ENCODE assay signal across 27 cellular contexts in genomic region chr2:232882505-232883115, GRCh38. TPM values are rescaled to one million over a fixed set of nuclear protein-coding genes. Genes with fewer than 3 reads are reported as not detected.
"Had no signal": no experiment of that assay in that cellular context is flagged by ENCODE, and none has a peak within 500 bp of the region (broad histone marks: within the 10 kb centered on the region; RNA-seq: fewer than 3 reads in every experiment).

No MANE protein-coding gene starts in this region.

- H3K27me3 ChIP-seq: colonic mucosa, gastrocnemius medialis, hepatocyte, thyroid gland had no signal

- H3K27ac ChIP-seq: colonic mucosa, gastrocnemius medialis, hepatocyte, stomach, thyroid gland, VCaP had no signal

- H3K9me3 ChIP-seq: colonic mucosa, gastrocnemius medialis, stomach, thyroid gland had no signal

- DNase-seq: activated CD4-positive, alpha-beta memory T cell treated with anti-CD3 and anti-CD28 coated beads for 36 hours; activated CD4-positive, alpha-beta T cell treated with anti-CD3 and anti-CD28 coated beads for 48 hours; activated CD8-positive, alpha-beta memory T cell treated with anti-CD3 and anti-CD28 coated beads, Interleukin-2, amount 50 U/mL, for 4 hours; activated gamma-delta T cell treated with Interleukin-2 at 50 U/mL for 16 hours; activated naive CD4-positive, alpha-beta T cell treated with anti-CD3 and anti-CD28 coated beads, Interleukin-2, amount 50 U/mL, for 16 hours; activated T-cell treated with anti-CD3 and anti-CD28 coated beads, Interleukin-2, amount 50 U/mL, for 1 hour; anterior cingulate cortex; cerebellar nuclear complex; colonic mucosa; effector memory CD4-positive, alpha-beta T cell; erythroblast; gastrocnemius medialis; glutamatergic neuron; islet precursor cell; midbrain; naive thymus-derived CD4-positive, alpha-beta T cell; stimulated activated CD4-positive, alpha-beta T cell treated with anti-CD3 and anti-CD28 coated beads, Interleukin-15, amount 100 ng/mL, for 24 hours; stimulated activated CD4-positive, alpha-beta T cell treated with anti-CD3 and anti-CD28 coated beads, Interleukin-2, amount 100 ng/mL, for 24 hours; stimulated activated naive B cell treated with anti-CD40 and anti-IgM and Interleukin-4, amounts not matched to agents 10 μg/mL and 1 μg/mL and 100 μg/mL, for 72 hours; stomach; SW 1271; T-helper 9 cell; thyroid gland had no signal

- H3K4me1 ChIP-seq: colonic mucosa, gastrocnemius medialis, stomach, thyroid gland had no signal

- ATAC-seq: activated CD4-positive, CD25-positive, alpha-beta regulatory T cell treated with anti-CD3 and anti-CD28 coated beads, Interleukin-2, amount 50 U/mL, for 24 hours; gastrocnemius medialis; naive thymus-derived CD4-positive, alpha-beta T cell; stimulated activated naive B cell treated with anti-CD40 and anti-IgM and Interleukin-4, amounts not matched to agents 10 μg/mL and 1 μg/mL and 100 μg/mL, for 72 hours had no signal

- H3K4me3 ChIP-seq: colonic mucosa, gastrocnemius medialis, hepatocyte, smooth muscle cell, stomach, thyroid gland had no signal

- H3K36me3 ChIP-seq: colonic mucosa, gastrocnemius medialis, stomach, thyroid gland had no signal

RNA-seq across cellular contexts. Expression of gene SNORC, which starts 12.5 kb away (rescaled TPM):
- polyA plus RNA-seq: naive thymus-derived CD4-positive, alpha-beta T cell had no signal
